Comparison of ENCODE assay signal across 29 cellular contexts in genomic region chr15:90580541-90580940, GRCh38. TPM values are rescaled to one million over a fixed set of nuclear protein-coding genes. Genes with fewer than 3 reads are reported as not detected.
A peak's percentile ranks its signal among the peaks of the same experiment; 100 is the strongest.
DNase-seq lines count a peak whose midpoint lies in the region; ATAC-seq and TF ChIP-seq lines count a peak whose summit lies in the region.
"Had no signal": no experiment of that assay in that cellular context is flagged by ENCODE, and none has a peak within 500 bp of the region (broad histone marks: within the 10 kb centered on the region; RNA-seq: fewer than 3 reads in every experiment).

No MANE protein-coding gene starts in this region.

- no peaks in the 10 kb centered on the region for H3K79me1 ChIP-seq in trophoblast cell (ENCODE audit: low read length)
- no peaks in the 10 kb centered on the region for H3K79me1 ChIP-seq in neuronal stem cell (ENCODE audit: low read depth, low read length)

- no peak overlapping the region for H4K12ac ChIP-seq in trophoblast cell (ENCODE audit: low read depth, low read length)

- H3K27ac ChIP-seq in CD8-positive, alpha-beta T cell (ENCODE audit: low read depth, low read length), result no peak overlapping the region
- H3K27ac ChIP-seq in cingulate gyrus (ENCODE audit: low read depth, low read length) (peak overlapping the region; percentile 10), trophoblast cell (ENCODE audit: low read depth, low read length) (peak overlapping the region; percentile 70), neuronal stem cell (replicated peaks; ENCODE audit: low read length) (no peak overlapping the region)
- H3K27ac ChIP-seq: 22Rv1, RWPE1 had no signal

- H3K27me3 ChIP-seq in CD8-positive, alpha-beta T cell (ENCODE audit: insufficient read depth, low read length), result no peaks in the 10 kb centered on the region
- H3K27me3 ChIP-seq in trophoblast cell (ENCODE audit: insufficient read depth, low read length), result no peaks in the 10 kb centered on the region
- no peaks in the 10 kb centered on the region for H3K27me3 ChIP-seq in neuronal stem cell (ENCODE audit: control insufficient read depth in 3 of 3, insufficient read depth in 3 of 3, low read depth in 1 of 3, low read length in 3 of 3)

- DNase-seq in activated CD4-positive, alpha-beta T cell treated with anti-CD3 and anti-CD28 coated beads, Interleukin-2, amount 10 ng/mL, durations not matched to agents 7 days and 5 days, result no peak
- DNase-seq in activated CD4-positive, alpha-beta T cell treated with anti-CD3 and anti-CD28 coated beads for 36 hours, result no peak
- no peak for DNase-seq in CD8-positive, alpha-beta T cell
- DNase-seq in trophoblast cell (no peak), neuronal stem cell (ENCODE audit: low spot score) (no peak), foreskin fibroblast (no peak)
- DNase-seq in stimulated activated naive CD8-positive, alpha-beta T cell treated with anti-CD3 and anti-CD28 coated beads, Interleukin-15, Interleukin-2, amounts not matched to agents 100 U/mL and 50 U/mL, for 24 hours, result no peak
- DNase-seq: activated CD4-positive, alpha-beta memory T cell treated with anti-CD3 and anti-CD28 coated beads, Interleukin-2, amount 10 ng/mL, durations not matched to agents 7 days and 5 days; activated CD4-positive, CD25-positive, alpha-beta regulatory T cell treated with anti-CD3 and anti-CD28 coated beads, Interleukin-2, amount 50 U/mL, for 72 hours; activated CD8-positive, alpha-beta memory T cell treated with anti-CD3 and anti-CD28 coated beads, Interleukin-2, amount 50 U/mL, for 48 hours; aorta; cortex of kidney; DMS 273 treated with DMSO at 0.1 percent for 48 hours; endodermal cell; kidney; lower lobe of right lung; NCI-H1105; NCI-H1930; NCI-H2171 treated with DMSO at 0.1 percent for 48 hours; NCI-H524; OCI-M1 had no signal

- H2BK120ac ChIP-seq in trophoblast cell (ENCODE audit: insufficient read depth, low read length, poor library complexity) (no peak overlapping the region), neuronal stem cell (ENCODE audit: low read depth, low read length) (no peak overlapping the region)

- no peaks in the 10 kb centered on the region for H3K9me3 ChIP-seq in CD8-positive, alpha-beta T cell (ENCODE audit: low read length)
- no peaks in the 10 kb centered on the region for H3K9me3 ChIP-seq in trophoblast cell (ENCODE audit: insufficient read depth, low read depth, low read length)
- no peaks in the 10 kb centered on the region for H3K9me3 ChIP-seq in neuronal stem cell (replicated peaks in 1 of 2; ENCODE audit: control insufficient read depth in 2 of 2, insufficient read depth in 1 of 2, low read depth in 1 of 2, low read length in 2 of 2)
- H3K9me3 ChIP-seq: lower lobe of right lung had no signal

- no peak overlapping the region for H3K9ac ChIP-seq in trophoblast cell (ENCODE audit: low read length)
- no peak overlapping the region for H3K9ac ChIP-seq in neuronal stem cell (ENCODE audit: low read depth, low read length, poor library complexity)

- H2AFZ ChIP-seq in trophoblast cell (ENCODE audit: insufficient read depth, low read length, poor library complexity), result no peak overlapping the region
- no peak overlapping the region for H2AFZ ChIP-seq in neuronal stem cell (ENCODE audit: low read length)

- POLR2A ChIA-PET in activated CD4-positive, alpha-beta T cell treated with anti-CD3 and anti-CD28 coated beads, Interleukin-2, amount 10 ng/mL, durations not matched to agents 7 days and 5 days (lab: Charles Lee), result no interaction called here
- POLR2A ChIA-PET in activated CD4-positive, alpha-beta T cell treated with anti-CD3 and anti-CD28 coated beads for 36 hours (lab: Charles Lee), result no interaction called here
- POLR2A ChIA-PET in CD8-positive, alpha-beta T cell (lab: Charles Lee), result no interaction called here

- CTCF ChIA-PET in activated CD4-positive, alpha-beta T cell treated with anti-CD3 and anti-CD28 coated beads, Interleukin-2, amount 10 ng/mL, durations not matched to agents 7 days and 5 days (lab: Charles Lee), result interaction anchor here (1.0 to 1.8 kb wide), 3 partner anchors 11 to 14 kb away, joined by 3 to 5 read pairs (median 4); no protein-coding TSS in a partner anchor
- CTCF ChIA-PET in activated CD4-positive, alpha-beta T cell treated with anti-CD3 and anti-CD28 coated beads for 36 hours (lab: Charles Lee), result interaction anchor here (0.7 to 1.0 kb wide), 3 partner anchors 9 to 41 kb away, joined by 3 to 4 read pairs (median 3); no protein-coding TSS in a partner anchor
- CTCF ChIA-PET in CD8-positive, alpha-beta T cell (lab: Charles Lee), result no interaction called here

- H2BK12ac ChIP-seq in trophoblast cell (ENCODE audit: low read length) (no peak overlapping the region), neuronal stem cell (ENCODE audit: low read length) (no peak overlapping the region)

- H3K79me2 ChIP-seq in trophoblast cell (ENCODE audit: control insufficient read depth, insufficient read depth, low read length, poor library complexity), result peaks cover 2% of the 10 kb centered on the region

- H3K18ac ChIP-seq in trophoblast cell (ENCODE audit: low read length) (no peak overlapping the region), neuronal stem cell (ENCODE audit: low read length) (no peak overlapping the region)

- WGBS in trophoblast cell (ENCODE audit: extremely low coverage, insufficient coverage, insufficient read length), result no CpG with 5 or more reads among the region's 7 CpGs
- WGBS in neuronal stem cell (ENCODE audit: extremely low coverage in 2 of 2, insufficient read length in 2 of 2, insufficient replicate concordance in 1 of 2), 2 donors, result no CpG with 5 or more reads among the region's 7 CpGs

- intact Hi-C loops in activated CD4-positive, alpha-beta T cell treated with anti-CD3 and anti-CD28 coated beads for 36 hours (cut with DNase I, micrococcal nuclease), result no loop called here
- intact Hi-C loops in CD8-positive, alpha-beta T cell (cut with DNase I, micrococcal nuclease), result loop anchor here (2.0 to 5.0 kb wide), 2 partner anchors 16 to 43 kb away; no protein-coding TSS in a partner anchor

- H3K4me3 ChIP-seq in CD8-positive, alpha-beta T cell (ENCODE audit: low read depth, low read length), result no peak overlapping the region
- H3K4me3 ChIP-seq in trophoblast cell (ENCODE audit: low read depth, low read length) (no peak overlapping the region), neuronal stem cell (ENCODE audit: low read length in 2 of 2) (no peak overlapping the region), foreskin fibroblast (ENCODE audit: low read depth in 1 of 2, low read length in 2 of 2) (no peak overlapping the region)
- H3K4me3 ChIP-seq: K562, lower lobe of right lung had no signal

- no peak overlapping the region for H2BK15ac ChIP-seq in neuronal stem cell (ENCODE audit: low read length)

- no peak overlapping the region for H3K14ac ChIP-seq in trophoblast cell (ENCODE audit: low read length)
- no peak overlapping the region for H3K14ac ChIP-seq in neuronal stem cell (ENCODE audit: low read length)

- no peaks in the 10 kb centered on the region for H3K27me3 Mint-ChIP-seq in activated CD4-positive, alpha-beta T cell treated with anti-CD3 and anti-CD28 coated beads, Interleukin-2, amount 10 ng/mL, durations not matched to agents 7 days and 5 days
- no peaks in the 10 kb centered on the region for H3K27me3 Mint-ChIP-seq in activated CD4-positive, alpha-beta T cell treated with anti-CD3 and anti-CD28 coated beads for 36 hours
- no peaks in the 10 kb centered on the region for H3K27me3 Mint-ChIP-seq in CD8-positive, alpha-beta T cell (ENCODE audit: low read depth)
- H3K27me3 Mint-ChIP-seq: activated CD4-positive, alpha-beta memory T cell treated with anti-CD3 and anti-CD28 coated beads, Interleukin-2, amount 10 ng/mL, durations not matched to agents 7 days and 5 days; natural killer cell treated with Interleukin-12 subunit alpha and Interleukin-12 subunit beta and Interleukin-15 and Interleukin-18, amount 100 ng/mL, for 72 hours; stimulated activated memory B cell treated with anti-CD40 and anti-IgM and Interleukin-4, amounts not matched to agents 10 μg/mL and 1 μg/mL and 100 μg/mL, for 72 hours had no signal

- H2AK5ac ChIP-seq in trophoblast cell (ENCODE audit: low read length) (no peak overlapping the region), neuronal stem cell (ENCODE audit: low read depth, low read length) (no peak overlapping the region)

- no peak overlapping the region for H3K23ac ChIP-seq in trophoblast cell (ENCODE audit: low read length)
- H3K23ac ChIP-seq in neuronal stem cell (ENCODE audit: low read depth, low read length, poor library complexity), result no peak overlapping the region

- peaks cover 71% of the 10 kb centered on the region for H3K4me1 Mint-ChIP-seq in activated CD4-positive, alpha-beta T cell treated with anti-CD3 and anti-CD28 coated beads, Interleukin-2, amount 10 ng/mL, durations not matched to agents 7 days and 5 days
- H3K4me1 Mint-ChIP-seq in activated CD4-positive, alpha-beta T cell treated with anti-CD3 and anti-CD28 coated beads for 36 hours, result peaks cover 54% of the 10 kb centered on the region
- H3K4me1 Mint-ChIP-seq in CD8-positive, alpha-beta T cell (ENCODE audit: low read depth), result peaks cover 76% of the 10 kb centered on the region

- H3K4ac ChIP-seq in trophoblast cell (ENCODE audit: low read depth, low read length), result no peak overlapping the region
- no peak overlapping the region for H3K4ac ChIP-seq in neuronal stem cell (ENCODE audit: low read length)

- peaks cover 45% of the 10 kb centered on the region for H3K36me3 Mint-ChIP-seq in activated CD4-positive, alpha-beta T cell treated with anti-CD3 and anti-CD28 coated beads, Interleukin-2, amount 10 ng/mL, durations not matched to agents 7 days and 5 days (ENCODE audit: low read depth)
- peaks cover 20% of the 10 kb centered on the region for H3K36me3 Mint-ChIP-seq in activated CD4-positive, alpha-beta T cell treated with anti-CD3 and anti-CD28 coated beads for 36 hours (ENCODE audit: low read depth)
- peaks cover 23% of the 10 kb centered on the region for H3K36me3 Mint-ChIP-seq in CD8-positive, alpha-beta T cell

- TF ChIP-seq CTCF in CD8-positive, alpha-beta T cell (IDR thresholded peaks at IDR 0.05), result no peak
- TF ChIP-seq CTCF in foreskin fibroblast (IDR thresholded peaks at IDR 0.05; ENCODE audit: low read depth, low read length), result no peak

- H3K36me3 ChIP-seq in CD8-positive, alpha-beta T cell (ENCODE audit: insufficient read depth, low read length), result no peaks in the 10 kb centered on the region
- peaks cover 0 to 1% of the 10 kb centered on the region in 2 experiments for H3K36me3 ChIP-seq in trophoblast cell (ENCODE audit: control insufficient read depth in 1 of 2, insufficient read depth in 2 of 2, low read length in 2 of 2)
- H3K36me3 ChIP-seq in neuronal stem cell (replicated peaks in 1 of 2; ENCODE audit: control insufficient read depth in 2 of 2, insufficient read depth in 2 of 2, low read length in 2 of 2), result no peaks in the 10 kb centered on the region
- H3K36me3 ChIP-seq: lower lobe of right lung had no signal

- H3K4me2 ChIP-seq in trophoblast cell (ENCODE audit: low read length) (no peak overlapping the region), neuronal stem cell (ENCODE audit: insufficient read depth, low read length, poor library complexity, severe bottlenecking) (no peak overlapping the region)

- ATAC-seq in activated CD4-positive, alpha-beta T cell treated with anti-CD3 and anti-CD28 coated beads for 36 hours, result no peak
- no peak for ATAC-seq in CD8-positive, alpha-beta T cell
- ATAC-seq in stimulated activated naive CD8-positive, alpha-beta T cell treated with anti-CD3 and anti-CD28 coated beads, Interleukin-15, Interleukin-2, amounts not matched to agents 100 U/mL and 50 U/mL, for 24 hours, result no peak
- ATAC-seq: activated naive CD4-positive, alpha-beta T cell treated with anti-CD3 and anti-CD28 coated beads, Interleukin-2, amount 50 U/mL, for 72 hours; K562; natural killer cell treated with Interleukin-12 subunit alpha and Interleukin-12 subunit beta and Interleukin-15 and Interleukin-18, amount 100 ng/mL, for 72 hours; stimulated activated memory B cell treated with anti-CD40 and anti-IgM and Interleukin-4, amounts not matched to agents 10 μg/mL and 1 μg/mL and 100 μg/mL, for 72 hours had no signal

- H3K9me3 Mint-ChIP-seq in activated CD4-positive, alpha-beta T cell treated with anti-CD3 and anti-CD28 coated beads, Interleukin-2, amount 10 ng/mL, durations not matched to agents 7 days and 5 days, result peaks cover 4% of the 10 kb centered on the region
- no peaks in the 10 kb centered on the region for H3K9me3 Mint-ChIP-seq in activated CD4-positive, alpha-beta T cell treated with anti-CD3 and anti-CD28 coated beads for 36 hours (ENCODE audit: low read depth)
- no peaks in the 10 kb centered on the region for H3K9me3 Mint-ChIP-seq in CD8-positive, alpha-beta T cell
- H3K9me3 Mint-ChIP-seq: activated CD4-positive, alpha-beta memory T cell treated with anti-CD3 and anti-CD28 coated beads, Interleukin-2, amount 10 ng/mL, durations not matched to agents 7 days and 5 days; activated T-helper 2 cell treated with anti-CD3 and anti-CD28 coated beads, Interferon-gamma antibody, Interleukin-2, Interleukin-4, amounts not matched to agents 10 μg/mL and 5 μg/mL and 100 μg/mL, durations not matched to agents 14 hours and 24 hours and 36 hours; endodermal cell; natural killer cell treated with Interleukin-12 subunit alpha and Interleukin-12 subunit beta and Interleukin-15 and Interleukin-18, amount 100 ng/mL, for 72 hours; stimulated activated memory B cell treated with anti-CD40 and anti-IgM and Interleukin-4, amounts not matched to agents 10 μg/mL and 1 μg/mL and 100 μg/mL, for 72 hours had no signal

- no peak overlapping the region for H2BK5ac ChIP-seq in trophoblast cell (ENCODE audit: low read depth, low read length, poor library complexity)
- H2BK5ac ChIP-seq in neuronal stem cell (ENCODE audit: low read length), result no peak overlapping the region

- H4K8ac ChIP-seq in trophoblast cell (ENCODE audit: low read depth, low read length) (no peak overlapping the region), neuronal stem cell (ENCODE audit: low read depth, low read length) (no peak overlapping the region)

- H4K91ac ChIP-seq in trophoblast cell (ENCODE audit: low read depth, low read length) (no peak overlapping the region), neuronal stem cell (ENCODE audit: low read depth, low read length, poor library complexity) (no peak overlapping the region)

- H3K4me3 Mint-ChIP-seq in activated CD4-positive, alpha-beta T cell treated with anti-CD3 and anti-CD28 coated beads, Interleukin-2, amount 10 ng/mL, durations not matched to agents 7 days and 5 days, result no peak overlapping the region
- no peak overlapping the region for H3K4me3 Mint-ChIP-seq in activated CD4-positive, alpha-beta T cell treated with anti-CD3 and anti-CD28 coated beads for 36 hours
- H3K4me3 Mint-ChIP-seq in CD8-positive, alpha-beta T cell, result no peak overlapping the region
- H3K4me3 Mint-ChIP-seq: activated CD4-positive, alpha-beta memory T cell treated with anti-CD3 and anti-CD28 coated beads, Interleukin-2, amount 10 ng/mL, durations not matched to agents 7 days and 5 days; endodermal cell; natural killer cell treated with Interleukin-12 subunit alpha and Interleukin-12 subunit beta and Interleukin-15 and Interleukin-18, amount 100 ng/mL, for 72 hours; stimulated activated memory B cell treated with anti-CD40 and anti-IgM and Interleukin-4, amounts not matched to agents 10 μg/mL and 1 μg/mL and 100 μg/mL, for 72 hours had no signal

- peak overlapping the region; percentile 47 for H3K27ac Mint-ChIP-seq in activated CD4-positive, alpha-beta T cell treated with anti-CD3 and anti-CD28 coated beads, Interleukin-2, amount 10 ng/mL, durations not matched to agents 7 days and 5 days
- no peak overlapping the region for H3K27ac Mint-ChIP-seq in activated CD4-positive, alpha-beta T cell treated with anti-CD3 and anti-CD28 coated beads for 36 hours
- peak overlapping the region; percentile 80 for H3K27ac Mint-ChIP-seq in CD8-positive, alpha-beta T cell
- H3K27ac Mint-ChIP-seq: activated CD4-positive, alpha-beta memory T cell treated with anti-CD3 and anti-CD28 coated beads, Interleukin-2, amount 10 ng/mL, durations not matched to agents 7 days and 5 days; endodermal cell; natural killer cell treated with Interleukin-12 subunit alpha and Interleukin-12 subunit beta and Interleukin-15 and Interleukin-18, amount 100 ng/mL, for 72 hours had no signal

- peaks cover 57% of the 10 kb centered on the region for H3K4me1 ChIP-seq in CD8-positive, alpha-beta T cell (ENCODE audit: insufficient read depth, low read length)
- H3K4me1 ChIP-seq in trophoblast cell (ENCODE audit: control insufficient read depth in 1 of 2, insufficient read depth in 2 of 2, low read length in 2 of 2), result peaks cover 8 to 12% of the 10 kb centered on the region in 2 experiments
- peaks cover 5% of the 10 kb centered on the region in 2 donors for H3K4me1 ChIP-seq in neuronal stem cell (ENCODE audit: control insufficient read depth in 2 of 2, insufficient read depth in 1 of 2, low read depth in 1 of 2, low read length in 2 of 2)

RNA-seq across cellular contexts. Expression of gene CRTC3, which starts 50.8 kb away (rescaled TPM):
- 10 to 100 TPM; 85.1 to 90.7 TPM for total RNA-seq in activated CD4-positive, alpha-beta T cell treated with anti-CD3 and anti-CD28 coated beads, Interleukin-2, amount 10 ng/mL, durations not matched to agents 7 days and 5 days
- 10 to 100 TPM; 32.4 to 36.2 TPM for total RNA-seq in activated CD4-positive, alpha-beta T cell treated with anti-CD3 and anti-CD28 coated beads for 36 hours
- total RNA-seq in CD8-positive, alpha-beta T cell, result 10 to 100 TPM; 74.0 to 77.9 TPM
- polyA plus RNA-seq in trophoblast cell (2013), result 36.5 and 36.8 TPM in 2 replicates
- 8.4 TPM for polyA plus RNA-seq in neuronal stem cell (2013, experiment 1 of 2)
- 8.2 TPM for polyA plus RNA-seq in neuronal stem cell (2013, experiment 2 of 2)

Comparison
In these comparisons a context has a peak if more than half of its experiments do, and no peak if none do; other contexts are left out.
1. H3K27ac ChIP-seq: peak in cingulate gyrus (single experiment) and trophoblast cell (single experiment); none in CD8-positive, alpha-beta T cell (single experiment) and neuronal stem cell (single experiment).
2. intact Hi-C loops: an anchor here in CD8-positive, alpha-beta T cell (2.0 to 5.0 kb wide); none called in activated CD4-positive, alpha-beta T cell treated with anti-CD3 and anti-CD28 coated beads for 36 hours.